Comparison of ENCODE assay signal across 11 cellular contexts in the genomic region with DNA sequence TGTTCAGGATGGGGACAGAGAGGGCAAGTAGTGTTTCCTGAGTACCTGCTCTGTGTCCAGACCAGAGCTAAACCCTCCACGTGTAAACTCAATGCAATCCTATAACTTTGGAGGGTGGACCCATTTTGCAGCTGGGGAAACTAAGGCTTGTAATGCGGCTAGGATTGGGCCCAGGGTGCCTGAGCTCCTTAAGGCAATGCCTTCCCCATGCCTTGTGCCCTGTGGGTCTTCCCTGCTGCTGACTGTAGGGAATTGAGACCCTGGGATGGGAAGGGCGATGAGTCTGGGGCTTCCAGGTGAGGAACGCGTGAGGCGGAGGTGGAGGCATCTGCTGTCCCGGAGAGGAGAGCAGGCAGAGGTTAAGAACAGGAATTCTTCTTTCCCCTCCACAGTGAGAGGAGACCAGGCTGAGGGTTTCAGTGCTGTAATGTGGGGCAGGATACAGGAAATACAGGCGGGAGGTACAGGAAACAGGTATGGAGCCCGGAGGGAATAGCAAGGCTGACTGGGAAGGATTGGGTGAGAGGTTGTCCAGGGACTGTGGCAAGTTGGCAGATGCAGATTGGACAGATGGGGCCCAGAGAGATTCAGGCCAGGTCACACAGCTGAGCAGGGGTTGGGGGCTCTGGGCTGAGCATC. TPM values are rescaled to one million over a fixed set of nuclear protein-coding genes. Genes with fewer than 3 reads are reported as not detected.
A peak's percentile ranks its signal among the peaks of the same experiment; 100 is the strongest.
DNase-seq lines count a peak whose midpoint lies in the region; ATAC-seq and TF ChIP-seq lines count a peak whose summit lies in the region.
"Had no signal": no experiment of that assay in that cellular context is flagged by ENCODE, and none has a peak within 500 bp of the region (broad histone marks: within the 10 kb centered on the region; RNA-seq: fewer than 3 reads in every experiment).

No MANE protein-coding gene starts in this region.

- H3K27me3 Mint-ChIP-seq in activated T-cell treated with anti-CD3 and anti-CD28 coated beads, Interleukin-2, amount 50 U/mL, for 24 hours = no peaks in the 10 kb centered on the region
- H3K27me3 Mint-ChIP-seq in activated T-cell treated with anti-CD3 and anti-CD28 coated beads, Interleukin-2, amount 50 U/mL, for 72 hours (ENCODE audit: low read depth) = no peaks in the 10 kb centered on the region
- H3K27me3 Mint-ChIP-seq in glutamatergic neuron (ENCODE audit: unreplicated experiment) = peaks cover 7% of the 10 kb centered on the region

- WGBS in tibial nerve, 2 donors = 80 to 82% methylated on average over 9 of the region's 9 CpGs

- peak overlapping the region; percentile 54; the same call in 1 of the 2 replicates for H3K27ac ChIP-seq in VCaP
- peak overlapping the region in 12 of 21 experiments; percentile 29 to 70 (median 48) for H3K27ac ChIP-seq in skin epidermis
- peak overlapping the region in 2 of 4 donors; percentile 62 for H3K27ac ChIP-seq in tibial nerve
- H3K27ac ChIP-seq: neutrophil had no signal

- peaks cover 0 to 36% (median 0%) of the 10 kb centered on the region in 3 donors for H3K36me3 ChIP-seq in tibial nerve
- H3K36me3 ChIP-seq: neutrophil had no signal

- H3K36me3 Mint-ChIP-seq in activated T-cell treated with anti-CD3 and anti-CD28 coated beads, Interleukin-2, amount 50 U/mL, for 24 hours (ENCODE audit: low read depth) = no peaks in the 10 kb centered on the region
- no peaks in the 10 kb centered on the region for H3K36me3 Mint-ChIP-seq in activated T-cell treated with anti-CD3 and anti-CD28 coated beads, Interleukin-2, amount 50 U/mL, for 72 hours (ENCODE audit: insufficient read depth in 2 of 2)
- no peaks in the 10 kb centered on the region for H3K36me3 Mint-ChIP-seq in glutamatergic neuron (ENCODE audit: unreplicated experiment)

- peaks cover 35% of the 10 kb centered on the region for H3K4me1 Mint-ChIP-seq in activated T-cell treated with anti-CD3 and anti-CD28 coated beads, Interleukin-2, amount 50 U/mL, for 24 hours (ENCODE audit: low read depth)
- H3K4me1 Mint-ChIP-seq in activated T-cell treated with anti-CD3 and anti-CD28 coated beads, Interleukin-2, amount 50 U/mL, for 72 hours (ENCODE audit: low read depth) = peaks cover 30% of the 10 kb centered on the region
- peaks cover 17% of the 10 kb centered on the region for H3K4me1 Mint-ChIP-seq in glutamatergic neuron (ENCODE audit: low read depth, unreplicated experiment)

- TF ChIP-seq CTCF in VCaP (conservative IDR thresholded peaks at IDR 0.05) (peak; percentile 37), glutamatergic neuron (IDR thresholded peaks at IDR 0.05; ENCODE audit: partially characterized antibody, unreplicated experiment) (no peak), tibial nerve (IDR thresholded peaks at IDR 0.05) (no peak)

- no peak for DNase-seq in activated T-cell treated with anti-CD3 and anti-CD28 coated beads, Interleukin-2, amount 50 U/mL, for 24 hours
- DNase-seq in activated T-cell treated with anti-CD3 and anti-CD28 coated beads, Interleukin-2, amount 50 U/mL, for 72 hours = no peak
- DNase-seq in glutamatergic neuron (no peak), tibial nerve (ENCODE audit: low spot score in 2 of 2) (no peak)
- no peak for DNase-seq in stimulated activated CD4-positive, alpha-beta T cell treated with anti-CD3 and anti-CD28 coated beads, Interleukin-1b, Interleukin-23, amount 100 ng/mL, for 48 hours
- DNase-seq: NCI-H1694 had no signal

- no peaks in the 10 kb centered on the region for H3K9me3 Mint-ChIP-seq in activated T-cell treated with anti-CD3 and anti-CD28 coated beads, Interleukin-2, amount 50 U/mL, for 24 hours
- no peaks in the 10 kb centered on the region for H3K9me3 Mint-ChIP-seq in activated T-cell treated with anti-CD3 and anti-CD28 coated beads, Interleukin-2, amount 50 U/mL, for 72 hours
- peaks cover 3% of the 10 kb centered on the region for H3K9me3 Mint-ChIP-seq in glutamatergic neuron (ENCODE audit: unreplicated experiment)

- TF ChIP-seq EP300 in tibial nerve (IDR thresholded peaks at IDR 0.05) = no peak

- H3K9me3 ChIP-seq in tibial nerve = no peaks in the 10 kb centered on the region
- H3K9me3 ChIP-seq: neutrophil had no signal

- H3K4me3 Mint-ChIP-seq in activated T-cell treated with anti-CD3 and anti-CD28 coated beads, Interleukin-2, amount 50 U/mL, for 24 hours = no peak overlapping the region
- H3K4me3 Mint-ChIP-seq in activated T-cell treated with anti-CD3 and anti-CD28 coated beads, Interleukin-2, amount 50 U/mL, for 72 hours = peak overlapping the region in 1 of 2 donors; percentile 33
- H3K4me3 Mint-ChIP-seq in glutamatergic neuron (ENCODE audit: unreplicated experiment) = peak overlapping the region; percentile 20

- H3K27ac Mint-ChIP-seq in activated T-cell treated with anti-CD3 and anti-CD28 coated beads, Interleukin-2, amount 50 U/mL, for 24 hours = peak overlapping the region; percentile 9
- H3K27ac Mint-ChIP-seq in activated T-cell treated with anti-CD3 and anti-CD28 coated beads, Interleukin-2, amount 50 U/mL, for 72 hours = no peak overlapping the region
- peak overlapping the region; percentile 59 for H3K27ac Mint-ChIP-seq in glutamatergic neuron (ENCODE audit: unreplicated experiment)

- no peaks in the 10 kb centered on the region for H3K27me3 ChIP-seq in tibial nerve

- ATAC-seq in activated T-cell treated with anti-CD3 and anti-CD28 coated beads, Interleukin-2, amount 50 U/mL, for 72 hours (replicated peaks in 1 of 2) = no peak
- no peak for ATAC-seq in GM18870 (IDR thresholded peaks at IDR 0.05; ENCODE audit: unreplicated experiment)

- peaks cover 0 to 59% (median 8%) of the 10 kb centered on the region in 4 donors for H3K4me1 ChIP-seq in tibial nerve

- no peak for TF ChIP-seq POLR2A in tibial nerve (IDR thresholded peaks at IDR 0.05)

- H3K4me3 ChIP-seq in skin epidermis (no peak overlapping the region), tibial nerve (no peak overlapping the region)

RNA-seq across cellular contexts. Expression of gene SLC27A1, which starts 19.2 kb away (rescaled TPM):
- total RNA-seq in activated T-cell treated with anti-CD3 and anti-CD28 coated beads, Interleukin-2, amount 50 U/mL, for 72 hours = 1 to 10 TPM; 3.5 to 4.4 TPM
- total RNA-seq in glutamatergic neuron (ENCODE audit: unreplicated experiment) (16.9 TPM), tibial nerve (10 to 100 TPM; 30.6 to 69.3 (median 55.9) TPM)

RNA-seq across cellular contexts. Expression of gene PGLS, which starts 21.9 kb away (rescaled TPM):
- 10 to 100 TPM; 56.5 to 63.6 TPM for total RNA-seq in activated T-cell treated with anti-CD3 and anti-CD28 coated beads, Interleukin-2, amount 50 U/mL, for 72 hours
- 66.0 TPM for total RNA-seq in glutamatergic neuron (ENCODE audit: unreplicated experiment)
- 10 to 100 TPM; 82.2 to 96.7 (median 92.2) TPM for total RNA-seq in tibial nerve

RNA-seq across cellular contexts. Expression of gene NXNL1, which starts 28.8 kb away (rescaled TPM):
- not detected for total RNA-seq in activated T-cell treated with anti-CD3 and anti-CD28 coated beads, Interleukin-2, amount 50 U/mL, for 72 hours
- total RNA-seq in glutamatergic neuron (ENCODE audit: unreplicated experiment) (not detected), tibial nerve (under 1 TPM in 1 of 4 donors, not detected in 3; 0.44 TPM)
- total RNA-seq: fibroblast of villous mesenchyme had no signal

RNA-seq across cellular contexts. Expression of gene TMEM221, which starts 41.0 kb away (rescaled TPM):
- not detected for total RNA-seq in activated T-cell treated with anti-CD3 and anti-CD28 coated beads, Interleukin-2, amount 50 U/mL, for 72 hours
- total RNA-seq in glutamatergic neuron (ENCODE audit: unreplicated experiment) = not detected
- 1 to 10 TPM in 1 of 4 donors, under 1 TPM in 2, not detected in 1; 0.21 to 2.0 (median 0.30) TPM for total RNA-seq in tibial nerve
- total RNA-seq: fibroblast of villous mesenchyme had no signal
